ENCODE assay signal across 3 cellular contexts in genomic region chr1:202180751-202181139, GRCh38. TPM values are rescaled to one million over a fixed set of nuclear protein-coding genes. Genes with fewer than 3 reads are reported as not detected.
"Had no signal": no experiment of that assay in that cellular context is flagged by ENCODE, and none has a peak within 500 bp of the region (broad histone marks: within the 10 kb centered on the region; RNA-seq: fewer than 3 reads in every experiment).

No MANE protein-coding gene starts in this region.

RNA-seq across cellular contexts. Expression of gene LGR6, which starts 12.9 kb away (rescaled TPM):
- total RNA-seq: subcutaneous adipose tissue had no signal

RNA-seq across cellular contexts. Expression of gene GPR37L1, which starts 58.0 kb away (rescaled TPM):
- total RNA-seq: suprapubic skin, thoracic aorta had no signal
